In the genomic region with DNA sequence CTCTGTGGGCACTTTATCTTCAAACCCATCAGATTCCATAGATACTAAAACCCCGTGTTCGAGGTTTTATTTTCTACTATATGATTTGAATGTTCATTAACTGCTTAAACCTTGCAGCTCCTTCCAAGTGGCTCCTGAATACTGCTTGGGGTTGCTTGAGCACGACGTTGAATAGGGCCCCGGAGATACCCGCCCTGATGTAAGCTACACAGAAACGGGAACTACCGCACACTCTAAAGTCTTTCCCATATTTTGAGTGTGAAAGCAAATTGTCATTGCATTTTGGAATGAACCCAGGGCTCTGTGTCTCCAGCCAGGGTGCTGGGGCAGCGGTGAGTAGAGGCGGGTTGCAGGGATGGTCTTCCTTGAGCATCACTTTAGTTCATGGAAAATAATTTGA, we compare ENCODE assay signal across 23 cellular contexts. TPM values are rescaled to one million over a fixed set of nuclear protein-coding genes. Genes with fewer than 3 reads are reported as not detected.
"Had no signal": no experiment of that assay in that cellular context is flagged by ENCODE, and none has a peak within 500 bp of the region (broad histone marks: within the 10 kb centered on the region; RNA-seq: fewer than 3 reads in every experiment).

No MANE protein-coding gene starts in this region.

- H3K4me1 Mint-ChIP-seq: central memory CD8-positive, alpha-beta T cell; natural killer cell had no signal

- H3K4me3 Mint-ChIP-seq: activated CD4-positive, alpha-beta T cell treated with anti-CD3 and anti-CD28 coated beads, Interleukin-2, amount 10 ng/mL, durations not matched to agents 7 days and 5 days; activated naive CD8-positive, alpha-beta T cell treated with anti-CD3 and anti-CD28 coated beads for 36 hours; activated T-helper 1 cell treated with anti-CD3 and anti-CD28 coated beads, Interleukin-12 subunit alpha, Interleukin-12 subunit beta, Interleukin-2, Interleukin-4 antibody, amounts not matched to agents 30 ng/mL and 10 ng/mL and 1 ng/mL, durations not matched to agents 14 hours and 24 hours and 36 hours; central memory CD8-positive, alpha-beta T cell; natural killer cell had no signal

- DNase-seq: activated CD4-positive, alpha-beta T cell treated with anti-CD3 and anti-CD28 coated beads, Interleukin-2, amount 10 ng/mL, durations not matched to agents 7 days and 5 days; activated CD4-positive, CD25-positive, alpha-beta regulatory T cell; activated naive CD8-positive, alpha-beta T cell treated with anti-CD3 and anti-CD28 coated beads for 36 hours; amygdala; effector CD4-positive, alpha-beta T cell; hypothalamus; left ventricle myocardium inferior; natural killer cell; nucleus accumbens; small intestine; stimulated activated CD4-positive, alpha-beta T cell treated with anti-CD3 and anti-CD28 coated beads, Interleukin-4, amount 100 ng/mL, for 24 hours; stimulated activated naive CD4-positive, alpha-beta T cell treated with Interleukin-2 at 50 U/mL for 16 hours; substantia nigra; transverse colon had no signal

- H3K36me3 Mint-ChIP-seq: activated naive CD8-positive, alpha-beta T cell treated with anti-CD3 and anti-CD28 coated beads for 36 hours; brain; natural killer cell had no signal

- H3K27ac Mint-ChIP-seq: activated CD4-positive, alpha-beta T cell treated with anti-CD3 and anti-CD28 coated beads, Interleukin-2, amount 10 ng/mL, durations not matched to agents 7 days and 5 days; activated naive CD8-positive, alpha-beta T cell treated with anti-CD3 and anti-CD28 coated beads for 36 hours; activated T-helper 1 cell treated with anti-CD3 and anti-CD28 coated beads, Interleukin-12 subunit alpha, Interleukin-12 subunit beta, Interleukin-2, Interleukin-4 antibody, amounts not matched to agents 30 ng/mL and 10 ng/mL and 1 ng/mL, durations not matched to agents 14 hours and 24 hours and 36 hours; natural killer cell had no signal

- H3K27me3 Mint-ChIP-seq: activated CD4-positive, alpha-beta T cell treated with anti-CD3 and anti-CD28 coated beads, Interleukin-2, amount 10 ng/mL, durations not matched to agents 7 days and 5 days; activated naive CD8-positive, alpha-beta T cell treated with anti-CD3 and anti-CD28 coated beads for 36 hours; brain had no signal

- H3K9me3 Mint-ChIP-seq: activated CD4-positive, alpha-beta T cell treated with anti-CD3 and anti-CD28 coated beads, Interleukin-2, amount 10 ng/mL, durations not matched to agents 7 days and 5 days; activated naive CD8-positive, alpha-beta T cell treated with anti-CD3 and anti-CD28 coated beads for 36 hours; activated T-helper 1 cell treated with anti-CD3 and anti-CD28 coated beads, Interleukin-12 subunit alpha, Interleukin-12 subunit beta, Interleukin-2, Interleukin-4 antibody, amounts not matched to agents 30 ng/mL and 10 ng/mL and 1 ng/mL, durations not matched to agents 14 hours and 24 hours and 36 hours; central memory CD8-positive, alpha-beta T cell; natural killer cell had no signal

RNA-seq across cellular contexts. Expression of gene HELT, which starts 59.5 kb away (rescaled TPM):
- total RNA-seq: activated CD4-positive, alpha-beta T cell treated with anti-CD3 and anti-CD28 coated beads, Interleukin-2, amount 10 ng/mL, durations not matched to agents 7 days and 5 days; activated naive CD8-positive, alpha-beta T cell treated with anti-CD3 and anti-CD28 coated beads for 36 hours; activated T-helper 1 cell treated with anti-CD3 and anti-CD28 coated beads, Interleukin-12 subunit alpha, Interleukin-12 subunit beta, Interleukin-2, Interleukin-4 antibody, amounts not matched to agents 30 ng/mL and 10 ng/mL and 1 ng/mL, durations not matched to agents 14 hours and 24 hours and 36 hours; esophagus muscularis mucosa; glomerular endothelial cell; kidney epithelial cell; left ventricle myocardium inferior; mucosa of gallbladder; natural killer cell; posterior vena cava; T-helper 1 cell treated with Interleukin-12 subunit alpha and Interleukin-12 subunit beta and Interleukin-4 antibody, amounts not matched to agents 30 ng/mL and 1 ng/mL, for 36 hours; transverse colon had no signal
